2 cellular contexts compared by ENCODE assay signal in genomic region chr10:69752491-69752890, GRCh38.
TF ChIP-seq lines count a peak whose summit lies in the region.

No MANE protein-coding gene starts in this region.

TF ChIP-seq in IMR-90, 13 proteins besides CTCF, POLR2A, EP300 and RAD21:
- TF ChIP-seq BHLHE40 (IDR thresholded peaks at IDR 0.05; ENCODE audit: low read depth, low read length), result no peak
- no peak for TF ChIP-seq MAZ (IDR thresholded peaks at IDR 0.05; ENCODE audit: borderline replicate concordance, low read depth, low read length)
- TF ChIP-seq, protein P1, sequence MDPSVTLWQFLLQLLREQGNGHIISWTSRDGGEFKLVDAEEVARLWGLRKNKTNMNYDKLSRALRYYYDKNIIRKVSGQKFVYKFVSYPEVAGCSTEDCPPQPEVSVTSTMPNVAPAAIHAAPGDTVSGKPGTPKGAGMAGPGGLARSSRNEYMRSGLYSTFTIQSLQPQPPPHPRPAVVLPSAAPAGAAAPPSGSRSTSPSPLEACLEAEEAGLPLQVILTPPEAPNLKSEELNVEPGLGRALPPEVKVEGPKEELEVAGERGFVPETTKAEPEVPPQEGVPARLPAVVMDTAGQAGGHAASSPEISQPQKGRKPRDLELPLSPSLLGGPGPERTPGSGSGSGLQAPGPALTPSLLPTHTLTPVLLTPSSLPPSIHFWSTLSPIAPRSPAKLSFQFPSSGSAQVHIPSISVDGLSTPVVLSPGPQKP (IDR thresholded peaks at IDR 0.05; ENCODE audit: borderline replicate concordance, low read depth, low read length), result no peak
- no peak for TF ChIP-seq CHD1 (IDR thresholded peaks at IDR 0.05; ENCODE audit: low read depth, low read length)
- no peak for TF ChIP-seq SMC3 (IDR thresholded peaks at IDR 0.05; ENCODE audit: low read depth, low read length)
- TF ChIP-seq MAFK (IDR thresholded peaks at IDR 0.05; ENCODE audit: low read depth, low read length), result no peak
- TF ChIP-seq MXI1 (IDR thresholded peaks at IDR 0.05; ENCODE audit: borderline replicate concordance, low read depth, low read length), result no peak
- no peak for TF ChIP-seq USF2 (IDR thresholded peaks at IDR 0.05; ENCODE audit: low read depth, low read length)
- TF ChIP-seq RCOR1 (IDR thresholded peaks at IDR 0.05; ENCODE audit: insufficient replicate concordance, low read length), result no peak
- no peak for TF ChIP-seq RFX5 (IDR thresholded peaks at IDR 0.05; ENCODE audit: low read depth, low read length)
- TF ChIP-seq NFE2L2 (IDR thresholded peaks at IDR 0.05; ENCODE audit: low read depth, low read length), result no peak
- no peak for TF ChIP-seq CEBPB (IDR thresholded peaks at IDR 0.05; ENCODE audit: low read depth, low read length)
- TF ChIP-seq FOS (IDR thresholded peaks at IDR 0.05; ENCODE audit: low read depth, low read length), result no peak

TF ChIP-seq in H1, 55 proteins besides CTCF, POLR2A, EP300 and RAD21:
- TF ChIP-seq TAF1 (IDR thresholded peaks at IDR 0.05; ENCODE audit: low read depth, low read length) (no peak), KDM5A (IDR thresholded peaks at IDR 0.05; ENCODE audit: low read length) (no peak), USF2 (IDR thresholded peaks at IDR 0.05; ENCODE audit: low read length) (peak; percentile 6; the same call in 1 of the 2 replicates), SIRT6 (IDR thresholded peaks at IDR 0.05; ENCODE audit: low read length) (no peak), E2F6 (IDR thresholded peaks at IDR 0.05) (peak; percentile 51; the same call in 1 of the 2 replicates)
- TF ChIP-seq, protein P2, sequence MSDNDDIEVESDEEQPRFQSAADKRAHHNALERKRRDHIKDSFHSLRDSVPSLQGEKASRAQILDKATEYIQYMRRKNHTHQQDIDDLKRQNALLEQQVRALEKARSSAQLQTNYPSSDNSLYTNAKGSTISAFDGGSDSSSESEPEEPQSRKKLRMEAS (IDR thresholded peaks at IDR 0.05), result peak; percentile 88
